Comparison of ENCODE assay signal across 12 cellular contexts in genomic region chr3:175146258-175146657, GRCh38.
DNase-seq lines count a peak whose midpoint lies in the region; TF ChIP-seq lines count a peak whose summit lies in the region.
"Had no signal": no experiment of that assay in that cellular context is flagged by ENCODE, and none has a peak within 500 bp of the region (broad histone marks: within the 10 kb centered on the region; RNA-seq: fewer than 3 reads in every experiment).

No MANE protein-coding gene starts in this region.

- no peak overlapping the region for H3K4me3 ChIP-seq in osteoblast (ENCODE audit: insufficient read depth, low read length)
- H3K4me3 ChIP-seq: gastrocnemius medialis, lower lobe of right lung, SJCRH30 had no signal

- H3K27ac ChIP-seq in osteoblast (ENCODE audit: low read depth, low read length) = no peak overlapping the region
- H3K27ac ChIP-seq: gastrocnemius medialis, lower lobe of right lung, SJCRH30 had no signal

- H3K36me3 ChIP-seq in osteoblast (ENCODE audit: insufficient read depth, low read length) = no peaks in the 10 kb centered on the region
- H3K36me3 ChIP-seq: gastrocnemius medialis, lower lobe of right lung, SJCRH30 had no signal

- no peaks in the 10 kb centered on the region for H3K9me3 ChIP-seq in osteoblast (ENCODE audit: low read depth, low read length)
- H3K9me3 ChIP-seq: gastrocnemius medialis, lower lobe of right lung, SJCRH30 had no signal

- peak; percentile 36 for DNase-seq in DMS 273 (lab: John Stamatoyannopoulos, UW; ENCODE audit: unreplicated experiment)
- no peak for DNase-seq in DMS 273 treated with DMSO at 0.1 percent for 48 hours (lab: John Stamatoyannopoulos, UW)
- DNase-seq in M059J (ENCODE audit: low read depth) = peak; percentile 31
- peak; percentile 1 to 3 for DNase-seq in dermis microvascular lymphatic vessel endothelial cell (ENCODE audit: low read depth in 2 of 2)
- no peak for DNase-seq in osteoblast (ENCODE audit: insufficient read length, low spot score, missing footprints)
- DNase-seq in T1000 (lab: John Stamatoyannopoulos, UW) = no peak
- DNase-seq in activated T-cell treated with anti-CD3 and anti-CD28 coated beads for 4 hours = no peak
- DNase-seq in GM19238 (ENCODE audit: insufficient read length, low spot score) = no peak
- DNase-seq: activated CD4-positive, alpha-beta T cell treated with anti-CD3 and anti-CD28 coated beads, Interleukin-2, amount 50 U/mL, for 4 hours; gastrocnemius medialis; lower lobe of right lung had no signal

- H3K27me3 ChIP-seq in osteoblast (ENCODE audit: insufficient read depth, low read length) = no peaks in the 10 kb centered on the region
- H3K27me3 ChIP-seq: gastrocnemius medialis, SJCRH30 had no signal

- H3K4me2 ChIP-seq in osteoblast (ENCODE audit: insufficient read depth, low read length) = no peak overlapping the region

- H2AFZ ChIP-seq in osteoblast (ENCODE audit: low read length) = no peak overlapping the region

- H3K4me1 ChIP-seq in osteoblast (ENCODE audit: insufficient read depth, low read length) = no peaks in the 10 kb centered on the region
- H3K4me1 ChIP-seq: lower lobe of right lung had no signal

- H4K20me1 ChIP-seq in osteoblast (ENCODE audit: insufficient read depth, low read length) = no peaks in the 10 kb centered on the region

- peak; percentile 49 for TF ChIP-seq CTCF in osteoblast (IDR thresholded peaks at IDR 0.05; ENCODE audit: extremely low read depth, low read depth, low read length)

- no peaks in the 10 kb centered on the region for H3K79me2 ChIP-seq in osteoblast (ENCODE audit: insufficient read depth, low read length)

Comparison
In these comparisons a context has a peak if more than half of its experiments do, and no peak if none do; other contexts are left out.
1. DNase-seq: peak in DMS 273 (single experiment), M059J (single experiment) and dermis microvascular lymphatic vessel endothelial cell (2 of 2); none in DMS 273 treated with DMSO at 0.1 percent for 48 hours (single experiment), osteoblast (single experiment), T1000 (single experiment), activated T-cell treated with anti-CD3 and anti-CD28 coated beads for 4 hours (single experiment) and GM19238 (single experiment).